In the genomic region with DNA sequence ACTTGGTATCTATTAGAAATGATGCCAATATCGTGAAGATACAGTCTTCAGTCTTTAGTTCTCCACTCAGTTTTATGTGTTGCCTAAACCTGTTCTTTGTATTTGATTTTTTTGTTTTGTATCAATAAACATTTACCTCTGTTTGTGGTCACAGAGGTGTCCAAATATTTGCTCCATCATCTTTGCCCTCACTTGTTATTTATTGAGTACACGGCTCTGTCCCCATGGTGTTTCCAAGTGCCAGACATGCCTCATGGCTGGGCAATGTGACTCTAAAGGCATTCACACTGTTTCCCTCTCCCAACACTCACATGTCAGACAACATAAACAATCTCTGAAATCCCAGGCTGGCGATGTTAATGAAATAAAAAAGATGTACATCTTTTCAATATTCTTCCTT, we compare ENCODE assay signal across 19 cellular contexts.
"Had no signal": no experiment of that assay in that cellular context is flagged by ENCODE, and none has a peak within 500 bp of the region (broad histone marks: within the 10 kb centered on the region; RNA-seq: fewer than 3 reads in every experiment).

No MANE protein-coding gene starts in this region.

- DNase-seq: effector CD8-positive, alpha-beta T cell; foreskin melanocyte; heart left ventricle; hippocampal formation; left colon; left ventricle myocardium superior; mesenchymal stem cell; naive thymus-derived CD4-positive, alpha-beta T cell; nephron progenitor cell; stimulated activated CD4-positive, alpha-beta T cell treated with anti-CD3 and anti-CD28 coated beads, Interleukin-2, amount 100 ng/mL, for 24 hours; stimulated activated CD4-positive, alpha-beta T cell treated with anti-CD3 and anti-CD28 coated beads, Interleukin-4, amount 100 ng/mL, for 4 hours; stimulated activated naive B cell treated with anti-CD40 and anti-IgM and Interleukin-4, amounts not matched to agents 10 μg/mL and 1 μg/mL and 100 μg/mL, for 72 hours; stimulated activated naive CD8-positive, alpha-beta T cell treated with anti-CD3 and anti-CD28 coated beads, Interleukin-15, amount 100 ng/mL, for 72 hours; testis; upper lobe of right lung had no signal

- H3K27me3 Mint-ChIP-seq: naive thymus-derived CD4-positive, alpha-beta T cell; stimulated activated naive B cell treated with anti-CD40 and anti-IgM and Interleukin-4, amounts not matched to agents 10 μg/mL and 1 μg/mL and 100 μg/mL, for 72 hours; stimulated activated naive CD8-positive, alpha-beta T cell treated with anti-CD3 and anti-CD28 coated beads, Interleukin-15, amount 100 ng/mL, for 72 hours had no signal

- H3K9me3 Mint-ChIP-seq: nephron progenitor cell had no signal

- H3K36me3 Mint-ChIP-seq: naive thymus-derived CD4-positive, alpha-beta T cell; stimulated activated naive B cell treated with anti-CD40 and anti-IgM and Interleukin-4, amounts not matched to agents 10 μg/mL and 1 μg/mL and 100 μg/mL, for 72 hours had no signal

- H3K27ac ChIP-seq: heart left ventricle, parathyroid adenoma, testis, tibial nerve, upper lobe of right lung, vagina had no signal

- ATAC-seq: heart left ventricle; left colon; left ventricle myocardium superior; naive thymus-derived CD4-positive, alpha-beta T cell; sciatic nerve; stimulated activated naive B cell treated with anti-CD40 and anti-IgM and Interleukin-4, amounts not matched to agents 10 μg/mL and 1 μg/mL and 100 μg/mL, for 72 hours; stimulated activated naive CD8-positive, alpha-beta T cell treated with anti-CD3 and anti-CD28 coated beads, Interleukin-15, amount 100 ng/mL, for 72 hours; upper lobe of right lung had no signal

- H3K27ac Mint-ChIP-seq: naive thymus-derived CD4-positive, alpha-beta T cell; nephron progenitor cell; stimulated activated naive B cell treated with anti-CD40 and anti-IgM and Interleukin-4, amounts not matched to agents 10 μg/mL and 1 μg/mL and 100 μg/mL, for 72 hours; stimulated activated naive CD8-positive, alpha-beta T cell treated with anti-CD3 and anti-CD28 coated beads, Interleukin-15, amount 100 ng/mL, for 72 hours had no signal

- H3K4me1 Mint-ChIP-seq: naive thymus-derived CD4-positive, alpha-beta T cell; nephron progenitor cell; stimulated activated naive B cell treated with anti-CD40 and anti-IgM and Interleukin-4, amounts not matched to agents 10 μg/mL and 1 μg/mL and 100 μg/mL, for 72 hours; stimulated activated naive CD8-positive, alpha-beta T cell treated with anti-CD3 and anti-CD28 coated beads, Interleukin-15, amount 100 ng/mL, for 72 hours had no signal

- H3K4me3 Mint-ChIP-seq: naive thymus-derived CD4-positive, alpha-beta T cell; nephron progenitor cell; stimulated activated naive B cell treated with anti-CD40 and anti-IgM and Interleukin-4, amounts not matched to agents 10 μg/mL and 1 μg/mL and 100 μg/mL, for 72 hours; stimulated activated naive CD8-positive, alpha-beta T cell treated with anti-CD3 and anti-CD28 coated beads, Interleukin-15, amount 100 ng/mL, for 72 hours had no signal
